ENCODE assay signal across 10 cellular contexts in genomic region chr12:109115758-109116610, GRCh38. TPM values are rescaled to one million over a fixed set of nuclear protein-coding genes. Genes with fewer than 3 reads are reported as not detected.
DNase-seq lines count a peak whose midpoint lies in the region; ATAC-seq and TF ChIP-seq lines count a peak whose summit lies in the region.
"Had no signal": no experiment of that assay in that cellular context is flagged by ENCODE, and none has a peak within 500 bp of the region (broad histone marks: within the 10 kb centered on the region; RNA-seq: fewer than 3 reads in every experiment).

ACACB (plus strand) TSS chr12:109116587; CDS start chr12:109139406, 22,819 bp downstream.

- WGBS in urinary bladder, result 58% methylated on average over 14 of the region's 14 CpGs

- H3K36me3 ChIP-seq in muscle layer of colon (ENCODE audit: insufficient read depth, low read length) (no peaks in the 10 kb centered on the region), urinary bladder (ENCODE audit: insufficient read depth) (no peaks in the 10 kb centered on the region)
- H3K36me3 ChIP-seq: neutrophil had no signal

- H3K9ac ChIP-seq in muscle layer of colon (ENCODE audit: low read length), result peak within 1 kb of the TSS; percentile 63

- no peaks in the 10 kb centered on the region for H3K9me3 ChIP-seq in muscle layer of colon (ENCODE audit: low read length)
- H3K9me3 ChIP-seq: neutrophil had no signal

- H3K4me3 ChIP-seq in epithelial cell of proximal tubule (ENCODE audit: low read depth, low read length) (no peak within 1 kb of the TSS), muscle layer of colon (ENCODE audit: low read depth in 1 of 2, low read length in 2 of 2) (peak within 1 kb of the TSS in 1 of 2 donors; percentile 41), urinary bladder (ENCODE audit: low read depth, low read length) (no peak within 1 kb of the TSS)

- peak; percentile 25 for DNase-seq in activated effector memory CD4-positive, alpha-beta T cell treated with anti-CD3 and anti-CD28 coated beads, Interleukin-2, amount 50 U/mL, for 16 hours
- DNase-seq in activated effector memory CD4-positive, alpha-beta T cell treated with Interleukin-2 at 50 U/mL for 16 hours, result no peak
- peak; percentile 66 for DNase-seq in epithelial cell of proximal tubule (ENCODE audit: low read depth)
- DNase-seq: amniotic stem cell had no signal

- ATAC-seq in HG03442 (IDR thresholded peaks at IDR 0.05; ENCODE audit: unreplicated experiment) (no peak), HG02970 (IDR thresholded peaks at IDR 0.05; ENCODE audit: low FRiP score, unreplicated experiment) (no peak), HG02623 (IDR thresholded peaks at IDR 0.05; ENCODE audit: unreplicated experiment) (no peak)

- no peaks in the 10 kb centered on the region for H3K27me3 ChIP-seq in muscle layer of colon (ENCODE audit: control insufficient read depth in 1 of 2, insufficient read depth in 2 of 2, low read length in 2 of 2)
- H3K27me3 ChIP-seq: neutrophil had no signal

- peak within 1 kb of the TSS; percentile 90 for H3K27ac ChIP-seq in muscle layer of colon (ENCODE audit: low read depth, low read length)
- peak within 1 kb of the TSS; percentile 15 for H3K27ac ChIP-seq in urinary bladder (ENCODE audit: low read depth)
- H3K27ac ChIP-seq: neutrophil had no signal

- no peak for TF ChIP-seq CTCF in epithelial cell of proximal tubule (conservative IDR thresholded peaks at IDR 0.05; ENCODE audit: low read depth, low read length)

- peaks cover 59% of the 10 kb centered on the region for H3K4me1 ChIP-seq in muscle layer of colon (ENCODE audit: insufficient read depth, low read length)
- H3K4me1 ChIP-seq in urinary bladder (ENCODE audit: insufficient read depth), result no peaks in the 10 kb centered on the region

RNA-seq across cellular contexts. Expression of gene ACACB, which starts in this region (rescaled TPM):
- 1.3 and 26.5 TPM in 2 replicates for total RNA-seq in epithelial cell of proximal tubule
- 34.5 TPM for total RNA-seq in urinary bladder
- 53.5 TPM for polyA plus RNA-seq in urinary bladder
